ENCODE assay signal across 9 cellular contexts in the genomic region with DNA sequence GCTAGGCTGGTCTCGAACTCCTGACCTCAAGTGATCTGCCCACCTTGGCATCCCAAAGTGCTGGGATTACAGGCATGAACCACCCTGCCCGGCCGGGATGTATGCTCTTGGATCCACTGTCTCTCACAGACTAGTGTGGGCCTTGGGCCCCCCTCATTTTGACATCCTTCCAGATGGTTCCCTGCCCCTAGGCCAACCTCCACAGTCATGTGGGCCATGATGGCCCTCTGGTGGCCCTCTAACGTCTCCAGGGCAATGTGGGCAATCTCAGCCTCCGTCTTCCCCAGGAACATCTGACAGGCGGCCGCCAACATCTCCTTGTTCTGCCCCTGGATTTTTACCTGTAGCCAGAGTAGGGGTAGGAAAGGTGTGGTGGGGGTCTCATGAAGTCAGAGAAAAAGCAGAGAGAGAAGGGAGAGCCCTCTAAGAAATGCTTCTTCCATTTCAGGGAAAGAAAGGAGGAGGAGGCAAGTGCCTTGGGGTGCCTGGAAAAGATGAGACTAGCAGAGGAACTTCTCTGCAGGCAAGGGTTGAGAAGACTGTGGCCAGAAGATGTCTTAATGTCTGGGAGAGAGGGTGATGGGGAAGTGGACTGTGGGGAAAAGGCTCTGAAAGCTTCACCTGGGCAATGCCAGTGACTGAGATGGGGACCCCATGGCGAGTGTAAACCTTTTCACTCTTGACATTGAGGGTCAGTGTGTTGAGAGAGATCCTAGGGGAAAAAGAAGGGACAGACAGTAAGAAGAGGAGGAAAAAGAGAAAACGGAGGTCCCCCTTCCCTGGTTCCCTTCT. TPM values are rescaled to one million over a fixed set of nuclear protein-coding genes. Genes with fewer than 3 reads are reported as not detected.
DNase-seq lines count a peak whose midpoint lies in the region; ATAC-seq and TF ChIP-seq lines count a peak whose summit lies in the region.
"Had no signal": no experiment of that assay in that cellular context is flagged by ENCODE, and none has a peak within 500 bp of the region (broad histone marks: within the 10 kb centered on the region; RNA-seq: fewer than 3 reads in every experiment).

No MANE protein-coding gene starts in this region.

- H3K9me3 ChIP-seq in heart right ventricle (no peaks in the 10 kb centered on the region), lung (ENCODE audit: control insufficient read depth in 2 of 2, insufficient read depth in 1 of 2, low read length in 1 of 2) (no peaks in the 10 kb centered on the region)

- no peaks in the 10 kb centered on the region for H3K27me3 ChIP-seq in heart right ventricle
- no peaks in the 10 kb centered on the region for H3K27me3 ChIP-seq in lung (ENCODE audit: control insufficient read depth, insufficient read depth)

- H3K4me1 ChIP-seq in heart right ventricle = peaks cover 11 to 69% (median 53%) of the 10 kb centered on the region in 9 donors
- H3K4me1 ChIP-seq in lung (ENCODE audit: control insufficient read depth in 2 of 2, insufficient read depth in 2 of 2, low read length in 2 of 2) = peaks cover 0 to 16% of the 10 kb centered on the region in 2 donors
- no peaks in the 10 kb centered on the region for H3K4me1 ChIP-seq in urinary bladder (ENCODE audit: insufficient read depth)

- 71 to 73% methylated on average over 9 of the region's 9 CpGs for WGBS in heart right ventricle, 2 donors
- 75 to 77% methylated on average over 9 of the region's 9 CpGs for WGBS in lung, 2 donors
- 71% methylated on average over 9 of the region's 9 CpGs for WGBS in urinary bladder

- in situ Hi-C loops in astrocyte of the cerebellum (cut with HindIII; ENCODE audit: low sequenced_read_pairs) (no loop called here), GM13976 (cut with MboI; ENCODE audit: low sequenced_read_pairs, unreplicated experiment) (no loop called here)

- intact Hi-C loops in heart right ventricle (cut with DNase I) (loop anchor here in 9 of 10 donors (5.0 to 10.0 kb wide), 8 partner anchors 41 to 344 kb away; a partner anchor contains a TSS), cardiac septum (cut with DNase I) (loop anchor here (5.0 kb wide), 1 partner anchor 81 kb away; no protein-coding TSS in a partner anchor)

- H3K36me3 ChIP-seq in heart right ventricle (peaks cover 0 to 62% (median 35%) of the 10 kb centered on the region in 9 donors), lung (ENCODE audit: control insufficient read depth in 2 of 2, insufficient read depth in 2 of 2, low read length in 2 of 2) (peaks cover 4 to 15% of the 10 kb centered on the region in 2 donors), urinary bladder (ENCODE audit: insufficient read depth) (no peaks in the 10 kb centered on the region)

- H3K4me3 ChIP-seq in heart right ventricle = peak overlapping the region; percentile 63 to 95 (median 82)
- peak overlapping the region; percentile 79 for H3K4me3 ChIP-seq in astrocyte of the cerebellum (ENCODE audit: low read depth, low read length)
- H3K4me3 ChIP-seq in lung = peak overlapping the region; percentile 70
- H3K4me3 ChIP-seq in urinary bladder (ENCODE audit: low read depth, low read length) = peak overlapping the region; percentile 83

- TF ChIP-seq CTCF in heart right ventricle (IDR thresholded peaks at IDR 0.05) = peak in 1 of 9 donors; percentile 7
- TF ChIP-seq CTCF in astrocyte of the cerebellum (IDR thresholded peaks at IDR 0.05; ENCODE audit: low read depth, low read length, missing control alignments) = no peak
- TF ChIP-seq CTCF in lung (IDR thresholded peaks at IDR 0.05; ENCODE audit: control extremely low read depth, extremely low read depth) = no peak
- TF ChIP-seq CTCF in GM13976 (IDR thresholded peaks at IDR 0.05; ENCODE audit: borderline replicate concordance, control extremely low read depth, extremely low read depth, insufficient read depth, missing control alignments) = no peak

- no peak for ATAC-seq in heart right ventricle
- ATAC-seq in lung (ENCODE audit: insufficient read depth, low FRiP score) = no peak

- H3K27ac ChIP-seq in heart right ventricle (peak overlapping the region; percentile 91 to 100 (median 96)), lung (ENCODE audit: low read depth in 1 of 2, low read length in 1 of 2) (peak overlapping the region; percentile 81 to 84), urinary bladder (ENCODE audit: low read depth) (peak overlapping the region; percentile 92)

- DNase-seq in heart right ventricle = no peak
- no peak for DNase-seq in cardiac septum (ENCODE audit: low spot score)
- no peak for DNase-seq in astrocyte of the cerebellum (ENCODE audit: low read depth)
- no peak for DNase-seq in lung (ENCODE audit: low spot score)
- no peak for DNase-seq in NCI-H1048 (lab: John Stamatoyannopoulos, UW)
- no peak for DNase-seq in GM13976 (ENCODE audit: low spot score)
- DNase-seq in midbrain (lab: John Stamatoyannopoulos, UW) = no peak
- DNase-seq: stimulated activated CD8-positive, alpha-beta memory T cell treated with anti-CD3 and anti-CD28 coated beads, Interleukin-4, amount 100 ng/mL, for 48 hours had no signal

RNA-seq across cellular contexts. Expression of a gene that starts 1.3 kb away (rescaled TPM):
- total RNA-seq in heart right ventricle = 100 to 1,000 TPM; 158 to 280 (median 184) TPM
- polyA plus RNA-seq in heart right ventricle = 100 to 1,000 TPM; 233 to 317 TPM
- total RNA-seq in cardiac septum = 251 TPM
- total RNA-seq in lung = 100 to 1,000 TPM in 1 of 2 donors, 10 to 100 TPM in 1; 88.0 to 171 TPM
- 100 to 1,000 TPM; 205 to 474 TPM for polyA plus RNA-seq in lung
- total RNA-seq in urinary bladder = 40.0 TPM
- 298 TPM for polyA plus RNA-seq in urinary bladder

RNA-seq across cellular contexts. Expression of a gene that starts 3.2 kb away (rescaled TPM):
- total RNA-seq in heart right ventricle (100 to 1,000 TPM in 6 of 10 donors, 10 to 100 TPM in 4; 15.6 to 309 (median 115) TPM), cardiac septum (285 TPM), lung (10 to 100 TPM; 16.7 to 37.4 TPM), urinary bladder (4.8 TPM)
- polyA plus RNA-seq in heart right ventricle (10 to 100 TPM; 25.3 to 93.9 TPM), lung (100 to 1,000 TPM in 1 of 2 donors, 10 to 100 TPM in 1; 97.9 to 302 TPM), urinary bladder (71.9 TPM)

RNA-seq across cellular contexts. Expression of a gene that starts 21.0 kb away (rescaled TPM):
- 100 to 1,000 TPM; 144 to 437 (median 189) TPM for total RNA-seq in heart right ventricle
- 100 to 1,000 TPM; 156 to 440 TPM for polyA plus RNA-seq in heart right ventricle
- total RNA-seq in cardiac septum = 215 TPM
- total RNA-seq in lung = 100 to 1,000 TPM; 292 to 403 TPM
- 100 to 1,000 TPM; 171 to 303 TPM for polyA plus RNA-seq in lung
- total RNA-seq in urinary bladder = 376 TPM
- polyA plus RNA-seq in urinary bladder = 332 TPM

RNA-seq across cellular contexts. Expression of a gene that starts 24.1 kb away (rescaled TPM):
- total RNA-seq in heart right ventricle (10 to 100 TPM; 15.3 to 21.7 (median 19.5) TPM), cardiac septum (23.1 TPM), lung (10 to 100 TPM; 13.7 to 34.0 TPM), urinary bladder (9.8 TPM)
- polyA plus RNA-seq in heart right ventricle (10 to 100 TPM; 11.2 to 18.1 TPM), lung (10 to 100 TPM in 1 of 2 donors, 1 to 10 TPM in 1; 9.9 to 11.0 TPM), urinary bladder (18.3 TPM)

RNA-seq across cellular contexts. Expression of a gene that starts 50.4 kb away (rescaled TPM):
- total RNA-seq in heart right ventricle (1 to 10 TPM; 1.6 to 7.1 (median 3.1) TPM), cardiac septum (4.3 TPM), lung (10 to 100 TPM in 1 of 2 donors, 1 to 10 TPM in 1; 5.1 to 15.9 TPM), urinary bladder (7.0 TPM)
- polyA plus RNA-seq in heart right ventricle (10 to 100 TPM; 10.4 to 11.6 TPM), lung (10 to 100 TPM; 16.0 to 18.7 TPM), urinary bladder (20.3 TPM)
